Comparison of ENCODE assay signal across 9 cellular contexts in genomic region chr18:49563130-49563540, GRCh38. TPM values are rescaled to one million over a fixed set of nuclear protein-coding genes. Genes with fewer than 3 reads are reported as not detected.
A peak's percentile ranks its signal among the peaks of the same experiment; 100 is the strongest.
DNase-seq lines count a peak whose midpoint lies in the region; ATAC-seq and TF ChIP-seq lines count a peak whose summit lies in the region.
"Had no signal": no experiment of that assay in that cellular context is flagged by ENCODE, and none has a peak within 500 bp of the region (broad histone marks: within the 10 kb centered on the region; RNA-seq: fewer than 3 reads in every experiment).

No MANE protein-coding gene starts in this region.

- no peak overlapping the region for H4K91ac ChIP-seq in H9 (ENCODE audit: insufficient read length, low read depth, low read length)

- no peak overlapping the region for H2BK12ac ChIP-seq in H9 (ENCODE audit: insufficient read length, low read depth, low read length)

- TF ChIP-seq CTCF in H9 (conservative IDR thresholded peaks at IDR 0.05) (no peak), RWPE2 (IDR thresholded peaks at IDR 0.05; ENCODE audit: poor library complexity, severe bottlenecking) (no peak), fibroblast of the aortic adventitia (IDR thresholded peaks at IDR 0.05; ENCODE audit: insufficient read depth, low read length) (no peak), psoas muscle (IDR thresholded peaks at IDR 0.05) (no peak)

- no peaks in the 10 kb centered on the region for H4K20me1 ChIP-seq in H9 (ENCODE audit: control insufficient read depth, insufficient read depth, insufficient read length)

- H2BK5ac ChIP-seq in H9 (ENCODE audit: insufficient read length, low read length), result no peak overlapping the region

- H3K4me1 Mint-ChIP-seq in H9, result peaks cover 28 to 32% of the 10 kb centered on the region in 2 experiments

- H3K9me3 ChIP-seq in H9 (ENCODE audit: control insufficient read depth, low read depth, low read length) (no peaks in the 10 kb centered on the region), RWPE2 (ENCODE audit: severe bottlenecking) (no peaks in the 10 kb centered on the region), psoas muscle (no peaks in the 10 kb centered on the region)

- H2AK5ac ChIP-seq in H9 (ENCODE audit: insufficient read length, low read length), result no peak overlapping the region

- peaks cover 2% of the 10 kb centered on the region; the same call in 1 of the 2 replicates for H3K79me2 ChIP-seq in H9 (ENCODE audit: insufficient read depth, low read length)

- H3K36me3 ChIP-seq in RWPE2 (ENCODE audit: low read depth) (peaks cover 36% of the 10 kb centered on the region), psoas muscle (ENCODE audit: insufficient read depth in 1 of 2, low read depth in 1 of 2) (no peaks in the 10 kb centered on the region)

- H3K4me1 ChIP-seq in H9 (ENCODE audit: insufficient read depth, low read length) (peaks cover 4% of the 10 kb centered on the region; the same call in 1 of the 2 replicates), RWPE2 (ENCODE audit: insufficient read depth, poor library complexity, severe bottlenecking) (peaks cover 14% of the 10 kb centered on the region), psoas muscle (peaks cover 21% of the 10 kb centered on the region)

- no peak overlapping the region for H2BK15ac ChIP-seq in H9 (ENCODE audit: low read depth, low read length)

- peaks cover 50% of the 10 kb centered on the region for H3K27me3 Mint-ChIP-seq in H9 (ENCODE audit: low read depth)

- H3K9ac ChIP-seq in H9 (ENCODE audit: extremely low read depth, insufficient read length, low read length), result peak overlapping the region; percentile 6

- H3K4me3 ChIP-seq in RWPE2 (ENCODE audit: severe bottlenecking), result peak overlapping the region; percentile 40
- peak overlapping the region; percentile 66 for H3K4me3 ChIP-seq in fibroblast of the aortic adventitia (ENCODE audit: low read depth, low read length)
- H3K4me3 ChIP-seq in psoas muscle, result peak overlapping the region; percentile 57

- no peak overlapping the region for H2BK20ac ChIP-seq in H9 (ENCODE audit: low read depth, low read length, poor library complexity, severe bottlenecking)

- no peak overlapping the region for H3K27ac Mint-ChIP-seq in H9

- H3K14ac ChIP-seq in H9 (ENCODE audit: insufficient read depth, low read length), result no peak overlapping the region

- no peak overlapping the region for H3K18ac ChIP-seq in H9 (ENCODE audit: insufficient read length, low read depth, low read length)

- no peak overlapping the region for H3K23ac ChIP-seq in H9 (ENCODE audit: insufficient read length, low read depth, low read length)

- H3K56ac ChIP-seq in H9 (ENCODE audit: insufficient read length, low read depth, low read length), result no peak overlapping the region

- peaks cover 25% of the 10 kb centered on the region for H3K23me2 ChIP-seq in H9 (ENCODE audit: insufficient read length, low read depth, low read length, poor library complexity, severe bottlenecking)

- H3K27me3 ChIP-seq in H9 (ENCODE audit: insufficient read depth, low read length) (peaks cover 4% of the 10 kb centered on the region; the same call in 1 of the 2 replicates), RWPE2 (ENCODE audit: insufficient read depth, poor library complexity, severe bottlenecking) (no peaks in the 10 kb centered on the region), psoas muscle (ENCODE audit: insufficient read depth in 3 of 3, low read length in 2 of 3) (peaks cover 0 to 56% (median 4%) of the 10 kb centered on the region in 3 donors)

- H3K36me3 Mint-ChIP-seq in H9 (ENCODE audit: insufficient read depth in 1 of 3, low read depth in 3 of 3), result peaks cover 14 to 20% (median 16%) of the 10 kb centered on the region in 3 experiments; a peak in 6 of 7 replicates

- no peak overlapping the region for H2AFZ ChIP-seq in H9 (ENCODE audit: low read length)

- peak; percentile 75 for ATAC-seq in RWPE2 (ENCODE audit: low read depth)
- peak; percentile 63 to 80 (median 79) for ATAC-seq in psoas muscle
- ATAC-seq in GM19395 (IDR thresholded peaks at IDR 0.05; ENCODE audit: unreplicated experiment), result no peak

- DNase-seq in H9 (no peak), RWPE2 (ENCODE audit: low spot score) (no peak), fibroblast of the aortic adventitia (ENCODE audit: low read depth) (no peak), psoas muscle (no peak)
- DNase-seq in stimulated activated naive CD4-positive, alpha-beta T cell (lab: John Stamatoyannopoulos, UW), result no peak
- no peak for DNase-seq in effector CD4-positive, alpha-beta T cell
- DNase-seq in NK-92 treated with Interleukin-12 subunit alpha and Interleukin-12 subunit beta, amount 100 ng/mL, for 24 hours (lab: John Stamatoyannopoulos, UW), result no peak
- DNase-seq: NCI-H510A treated with DMSO at 0.1 percent for 48 hours had no signal

- intact Hi-C loops in psoas muscle (cut with DNase I), result loop anchor here in 1 of 2 donors (2.0 to 5.0 kb wide), 2 partner anchors 164 to 296 kb away; no protein-coding TSS in a partner anchor

- H3T11ph ChIP-seq in H9 (ENCODE audit: low read length), result no peak overlapping the region

- no peak overlapping the region for H4K8ac ChIP-seq in H9 (replicated peaks; ENCODE audit: insufficient read length, low read depth, low read length)

- H2BK120ac ChIP-seq in H9 (ENCODE audit: low read depth, low read length, poor library complexity, severe bottlenecking), result no peak overlapping the region

- H3K9me3 Mint-ChIP-seq in H9, result peaks cover 8 to 13% of the 10 kb centered on the region in 2 experiments; a peak in 4 of 5 replicates

- no peak overlapping the region for H4K5ac ChIP-seq in H9 (ENCODE audit: insufficient read length, low read depth, low read length)

- peak overlapping the region; percentile 84 to 92 for H3K4me3 Mint-ChIP-seq in H9

- peak overlapping the region; percentile 85 for H3K4me2 ChIP-seq in H9 (ENCODE audit: insufficient read depth, insufficient read length, low read length)

- no peaks in the 10 kb centered on the region for H3K79me1 ChIP-seq in H9 (ENCODE audit: insufficient read depth, low read depth, low read length, poor library complexity, severe bottlenecking)

- H3K27ac ChIP-seq in H9 (ENCODE audit: insufficient read length, low read depth, low read length), result no peak overlapping the region
- peak overlapping the region; percentile 80 for H3K27ac ChIP-seq in RWPE2 (ENCODE audit: poor library complexity, severe bottlenecking)
- H3K27ac ChIP-seq in psoas muscle, result no peak overlapping the region

- H3K4ac ChIP-seq in H9 (ENCODE audit: low read depth, low read length), result no peak overlapping the region

RNA-seq across cellular contexts. Expression of gene LIPG, which starts 1.3 kb away (rescaled TPM):
- total RNA-seq in H9 (2021) (4.4 and 6.1 TPM in 2 replicates), fibroblast of the aortic adventitia (ENCODE audit: low replicate concordance) (2.7 and 3.2 TPM in 2 replicates), psoas muscle (10 to 100 TPM in 1 of 4 donors, 1 to 10 TPM in 2, under 1 TPM in 1; 0.95 to 19.1 (median 3.2) TPM)
- 1 to 10 TPM in 2 of 3 donors, under 1 TPM in 1; 0.62 to 6.0 (median 1.2) TPM for polyA plus RNA-seq in psoas muscle
